ENCODE assay signal across 1 cellular context in genomic region chr10:5666324-5667220, GRCh38.
TF ChIP-seq lines count a peak whose summit lies in the region.

TSS of gene ASB13 (minus strand) at chr10:5666595. CDS start at chr10:5666551, 44 bp downstream.

TF ChIP-seq in WTC11, 78 proteins besides CTCF, POLR2A, EP300 and RAD21 (continued from another document):
- no peak; the same call in 1 of the 2 replicates for TF ChIP-seq HMGXB4 (CRISPR knock-in tag; IDR thresholded peaks at IDR 0.05)
- TF ChIP-seq MLX (CRISPR knock-in tag; IDR thresholded peaks at IDR 0.05): no peak
- no peak for TF ChIP-seq ELF4 (CRISPR knock-in tag; IDR thresholded peaks at IDR 0.05; ENCODE audit: low read depth)
- TF ChIP-seq TEAD1 (CRISPR knock-in tag; IDR thresholded peaks at IDR 0.05): no peak
- TF ChIP-seq MXD4 (CRISPR knock-in tag; IDR thresholded peaks at IDR 0.05; ENCODE audit: borderline replicate concordance): no peak
- TF ChIP-seq TCF7 (CRISPR knock-in tag; IDR thresholded peaks at IDR 0.05; ENCODE audit: low read depth): no peak
- TF ChIP-seq PRDM15 (CRISPR knock-in tag; IDR thresholded peaks at IDR 0.05): 0 out of 2 replicates have a peak, but pooled peaks have one; percentile 19
- no peak for TF ChIP-seq ZMAT4 (CRISPR knock-in tag; IDR thresholded peaks at IDR 0.05)
- TF ChIP-seq ZNF138 (CRISPR knock-in tag; conservative IDR thresholded peaks at IDR 0.05): no peak
- no peak for TF ChIP-seq ZNF396 (CRISPR knock-in tag; IDR thresholded peaks at IDR 0.05; ENCODE audit: borderline replicate concordance)
- TF ChIP-seq USF2 (CRISPR knock-in tag; IDR thresholded peaks at IDR 0.05): no peak
- no peak for TF ChIP-seq SOX15 (CRISPR knock-in tag; IDR thresholded peaks at IDR 0.05)
- TF ChIP-seq CREM (CRISPR knock-in tag; IDR thresholded peaks at IDR 0.05): peak; percentile 81
- TF ChIP-seq OVOL2 (CRISPR knock-in tag; IDR thresholded peaks at IDR 0.05; ENCODE audit: borderline replicate concordance): no peak
- no peak for TF ChIP-seq KAT7 (CRISPR knock-in tag; IDR thresholded peaks at IDR 0.05; ENCODE audit: borderline replicate concordance)
- TF ChIP-seq SP1 (CRISPR knock-in tag; conservative IDR thresholded peaks at IDR 0.05): peak; percentile 86
- no peak for TF ChIP-seq FOXJ3 (CRISPR knock-in tag; IDR thresholded peaks at IDR 0.05; ENCODE audit: borderline replicate concordance)
- no peak for TF ChIP-seq NFE2L1 (CRISPR knock-in tag; IDR thresholded peaks at IDR 0.05)
- TF ChIP-seq HMGA2 (CRISPR knock-in tag; IDR thresholded peaks at IDR 0.05): no peak
- no peak for TF ChIP-seq TEAD4 (CRISPR knock-in tag; IDR thresholded peaks at IDR 0.05)
